In genomic region chr1:224528900-224529299, GRCh38 we compare ENCODE assay signal across 12 cellular contexts.
DNase-seq lines count a peak whose midpoint lies in the region; ATAC-seq and TF ChIP-seq lines count a peak whose summit lies in the region.
"Had no signal": no experiment of that assay in that cellular context is flagged by ENCODE, and none has a peak within 500 bp of the region (broad histone marks: within the 10 kb centered on the region; RNA-seq: fewer than 3 reads in every experiment).

No MANE protein-coding gene starts in this region.

- peak; percentile 51 for DNase-seq in Caki2 (ENCODE audit: low read depth)
- peak; percentile 96 for DNase-seq in M059J (ENCODE audit: low read depth)
- DNase-seq in brain pericyte (ENCODE audit: low read depth, low spot score), result peak; percentile 53
- DNase-seq in lung microvascular endothelial cell (ENCODE audit: low read depth in 2 of 2), result peak; percentile 25 to 89
- no peak for DNase-seq in OCI-M2 (lab: John Stamatoyannopoulos, UW; ENCODE audit: unreplicated experiment)
- DNase-seq in erythroblast (lab: John Stamatoyannopoulos, UW), result no peak
- DNase-seq: activated CD4-positive, CD25-positive, alpha-beta regulatory T cell; activated effector memory CD4-positive, alpha-beta T cell treated with anti-CD3 and anti-CD28 coated beads, Interleukin-2, amount 50 U/mL, for 16 hours; COR-L47; left ventricle myocardium superior had no signal

- no peak for TF ChIP-seq POLR2A in erythroblast (IDR thresholded peaks at IDR 0.05; ENCODE audit: low read length)

- in situ Hi-C loops in Caki2 (cut with HindIII; ENCODE audit: low pct_unique_long_range_greater_than_20kb, low sequenced_read_pairs), result no loop called here

- no peak for ATAC-seq in GM19023 (IDR thresholded peaks at IDR 0.05; ENCODE audit: unreplicated experiment)
- no peak for ATAC-seq in GM19455 (IDR thresholded peaks at IDR 0.05; ENCODE audit: unreplicated experiment)
- ATAC-seq: left ventricle myocardium superior had no signal

Comparison
In these comparisons a context has a peak if more than half of its experiments do, and no peak if none do; other contexts are left out.
1. DNase-seq: peak in Caki2 (single experiment), M059J (single experiment), brain pericyte (single experiment) and lung microvascular endothelial cell (2 of 2); none in OCI-M2 (single experiment) and erythroblast (0 of 2).